In the genomic region with DNA sequence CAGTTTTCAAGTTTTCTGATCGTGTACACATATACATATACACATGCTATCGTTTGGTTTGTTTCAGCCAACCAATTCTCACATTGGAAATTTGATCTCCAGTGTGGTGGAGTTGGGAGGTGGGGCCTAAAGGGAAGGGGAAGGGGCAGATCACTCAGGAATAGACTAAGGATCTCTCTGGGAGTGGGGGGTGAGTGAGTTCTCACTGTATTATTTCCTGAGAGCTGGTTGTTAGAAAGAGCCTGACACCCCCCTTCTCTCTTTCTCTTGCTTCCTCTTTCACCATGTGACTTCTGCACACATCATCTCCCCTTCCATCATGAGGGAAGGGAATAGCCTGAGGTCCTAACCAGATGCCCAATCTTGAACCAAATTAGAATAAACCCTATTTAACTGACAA, we compare ENCODE assay signal across 31 cellular contexts.
"Had no signal": no experiment of that assay in that cellular context is flagged by ENCODE, and none has a peak within 500 bp of the region (broad histone marks: within the 10 kb centered on the region; RNA-seq: fewer than 3 reads in every experiment).

No MANE protein-coding gene starts in this region.

- H3K4me3 ChIP-seq: left lung, lower lobe of right lung, pancreas, prostate gland, skin epidermis, suprapubic skin, thoracic aorta, tibial artery, upper lobe of right lung, uterus had no signal

- H3K4me1 ChIP-seq: left lung, lower lobe of right lung, pancreas, prostate gland, suprapubic skin, tibial artery, upper lobe of right lung, uterus had no signal

- H3K27me3 ChIP-seq: left lung, pancreas, suprapubic skin, tibial artery, upper lobe of right lung, uterus had no signal

- ATAC-seq: left colon; left lung; lower lobe of right lung; natural killer cell; pancreas; right cardiac atrium; sciatic nerve; stimulated activated naive B cell treated with anti-CD40 and anti-IgM and Interleukin-4, amounts not matched to agents 10 μg/mL and 1 μg/mL and 100 μg/mL, for 72 hours; stimulated activated naive CD8-positive, alpha-beta T cell treated with anti-CD3 and anti-CD28 coated beads, Interleukin-15, Interleukin-2, amounts not matched to agents 100 U/mL and 50 U/mL, for 24 hours; upper lobe of right lung had no signal

- H3K9me3 ChIP-seq: left lung, lower lobe of right lung, pancreas, prostate gland, suprapubic skin, thoracic aorta, tibial artery, upper lobe of right lung, uterus had no signal

- DNase-seq: hippocampal formation; immature natural killer cell; kidney; left colon; left lung; lower lobe of right lung; mammary epithelial cell; mesenchymal stem cell; naive B cell; natural killer cell; nephron progenitor cell; nucleus accumbens; pancreas; posterior cingulate gyrus; retina; right cardiac atrium; stimulated activated CD4-positive, alpha-beta T cell treated with anti-CD3 and anti-CD28 coated beads, Interleukin-12 subunit alpha, Interleukin-12 subunit beta, amount 100 ng/mL, for 4 hours; stimulated activated CD4-positive, alpha-beta T cell treated with anti-CD3 and anti-CD28 coated beads, Interleukin-15, amount 100 ng/mL, for 24 hours; stimulated activated CD4-positive, alpha-beta T cell treated with anti-CD3 and anti-CD28 coated beads, Interleukin-2, amount 100 ng/mL, for 24 hours; stimulated activated CD4-positive, alpha-beta T cell treated with anti-CD3 and anti-CD28 coated beads, Interleukin-4, amount 100 ng/mL, for 1 hour; stimulated activated naive B cell treated with anti-CD40 and anti-IgM and Interleukin-4, amounts not matched to agents 10 μg/mL and 1 μg/mL and 100 μg/mL, for 72 hours; stimulated activated naive CD8-positive, alpha-beta T cell treated with anti-CD3 and anti-CD28 coated beads, Interleukin-15, Interleukin-2, amounts not matched to agents 100 U/mL and 50 U/mL, for 24 hours; tibial artery; trophoblast cell; upper lobe of right lung; uterus had no signal

- H3K27ac ChIP-seq: left lung, lower lobe of right lung, pancreas, prostate gland, skin epidermis, suprapubic skin, thoracic aorta, tibial artery, upper lobe of right lung, uterus had no signal

- H3K36me3 ChIP-seq: left lung, lower lobe of right lung, pancreas, prostate gland, suprapubic skin, thoracic aorta, tibial artery, upper lobe of right lung, uterus had no signal
